1 cellular context compared by ENCODE assay signal in the genomic region with DNA sequence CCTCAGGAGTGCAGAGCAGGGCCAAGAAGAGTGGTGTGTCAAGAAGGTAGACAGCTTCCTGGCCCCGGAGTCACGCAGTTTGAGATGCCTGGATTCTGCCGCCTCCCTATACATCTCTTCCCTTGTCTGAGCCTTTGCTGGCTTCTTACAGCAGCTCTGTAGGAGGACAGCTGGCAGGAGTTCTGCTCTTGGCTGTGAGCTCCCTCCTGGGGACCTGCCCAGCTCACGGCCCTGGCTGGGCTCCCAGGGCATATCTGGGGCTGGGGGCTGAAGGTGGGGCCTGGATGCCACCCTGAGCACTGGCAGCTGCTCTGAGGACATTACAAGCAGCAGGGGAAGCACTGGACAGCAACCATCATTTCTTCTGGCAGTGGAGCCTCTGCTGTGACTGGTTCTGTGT.
TF ChIP-seq lines count a peak whose summit lies in the region.

No MANE protein-coding gene starts in this region.

TF ChIP-seq in WTC11, 78 proteins besides CTCF, POLR2A, EP300 and RAD21 (continued from another document):
- TF ChIP-seq NR3C1 (CRISPR knock-in tag; conservative IDR thresholded peaks at IDR 0.05; ENCODE audit: low read depth) (no peak), ETV6 (CRISPR knock-in tag; IDR thresholded peaks at IDR 0.05) (no peak)
- TF ChIP-seq, protein P1, sequence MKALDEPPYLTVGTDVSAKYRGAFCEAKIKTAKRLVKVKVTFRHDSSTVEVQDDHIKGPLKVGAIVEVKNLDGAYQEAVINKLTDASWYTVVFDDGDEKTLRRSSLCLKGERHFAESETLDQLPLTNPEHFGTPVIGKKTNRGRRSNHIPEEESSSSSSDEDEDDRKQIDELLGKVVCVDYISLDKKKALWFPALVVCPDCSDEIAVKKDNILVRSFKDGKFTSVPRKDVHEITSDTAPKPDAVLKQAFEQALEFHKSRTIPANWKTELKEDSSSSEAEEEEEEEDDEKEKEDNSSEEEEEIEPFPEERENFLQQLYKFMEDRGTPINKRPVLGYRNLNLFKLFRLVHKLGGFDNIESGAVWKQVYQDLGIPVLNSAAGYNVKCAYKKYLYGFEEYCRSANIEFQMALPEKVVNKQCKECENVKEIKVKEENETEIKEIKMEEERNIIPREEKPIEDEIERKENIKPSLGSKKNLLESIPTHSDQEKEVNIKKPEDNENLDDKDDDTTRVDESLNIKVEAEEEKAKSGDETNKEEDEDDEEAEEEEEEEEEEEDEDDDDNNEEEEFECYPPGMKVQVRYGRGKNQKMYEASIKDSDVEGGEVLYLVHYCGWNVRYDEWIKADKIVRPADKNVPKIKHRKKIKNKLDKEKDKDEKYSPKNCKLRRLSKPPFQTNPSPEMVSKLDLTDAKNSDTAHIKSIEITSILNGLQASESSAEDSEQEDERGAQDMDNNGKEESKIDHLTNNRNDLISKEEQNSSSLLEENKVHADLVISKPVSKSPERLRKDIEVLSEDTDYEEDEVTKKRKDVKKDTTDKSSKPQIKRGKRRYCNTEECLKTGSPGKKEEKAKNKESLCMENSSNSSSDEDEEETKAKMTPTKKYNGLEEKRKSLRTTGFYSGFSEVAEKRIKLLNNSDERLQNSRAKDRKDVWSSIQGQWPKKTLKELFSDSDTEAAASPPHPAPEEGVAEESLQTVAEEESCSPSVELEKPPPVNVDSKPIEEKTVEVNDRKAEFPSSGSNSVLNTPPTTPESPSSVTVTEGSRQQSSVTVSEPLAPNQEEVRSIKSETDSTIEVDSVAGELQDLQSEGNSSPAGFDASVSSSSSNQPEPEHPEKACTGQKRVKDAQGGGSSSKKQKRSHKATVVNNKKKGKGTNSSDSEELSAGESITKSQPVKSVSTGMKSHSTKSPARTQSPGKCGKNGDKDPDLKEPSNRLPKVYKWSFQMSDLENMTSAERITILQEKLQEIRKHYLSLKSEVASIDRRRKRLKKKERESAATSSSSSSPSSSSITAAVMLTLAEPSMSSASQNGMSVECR (CRISPR knock-in tag; IDR thresholded peaks at IDR 0.05; ENCODE audit: borderline replicate concordance): no peak
- TF ChIP-seq, protein P2, sequence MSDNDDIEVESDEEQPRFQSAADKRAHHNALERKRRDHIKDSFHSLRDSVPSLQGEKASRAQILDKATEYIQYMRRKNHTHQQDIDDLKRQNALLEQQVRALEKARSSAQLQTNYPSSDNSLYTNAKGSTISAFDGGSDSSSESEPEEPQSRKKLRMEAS (CRISPR knock-in tag; IDR thresholded peaks at IDR 0.05): no peak
